25 cellular contexts compared by ENCODE assay signal in genomic region chr17:14346801-14347200, GRCh38.
"Had no signal": no experiment of that assay in that cellular context is flagged by ENCODE, and none has a peak within 500 bp of the region (broad histone marks: within the 10 kb centered on the region; RNA-seq: fewer than 3 reads in every experiment).

No MANE protein-coding gene starts in this region.

- H3K4me1 ChIP-seq: stomach, thyroid gland had no signal

- H3K4me1 Mint-ChIP-seq: activated naive CD8-positive, alpha-beta T cell treated with anti-CD3 and anti-CD28 coated beads, Interleukin-2, amount 10 ng/mL, durations not matched to agents 7 days and 5 days had no signal

- H3K27ac Mint-ChIP-seq: activated naive CD8-positive, alpha-beta T cell treated with anti-CD3 and anti-CD28 coated beads, Interleukin-2, amount 10 ng/mL, durations not matched to agents 7 days and 5 days; natural killer cell treated with Interleukin-12 subunit alpha and Interleukin-12 subunit beta and Interleukin-15 and Interleukin-18, amount 100 ng/mL, for 72 hours; progenitor cell of endocrine pancreas had no signal

- ATAC-seq: esophagus mucosa; heart left ventricle; natural killer cell treated with Interleukin-12 subunit alpha and Interleukin-12 subunit beta and Interleukin-15 and Interleukin-18, amount 100 ng/mL, for 72 hours; sciatic nerve; SK-N-SH treated with all-trans-retinoic acid at 6 μM for 48 hours had no signal

- H3K9me3 ChIP-seq: heart left ventricle, neutrophil, ovary, stomach, thyroid gland, upper lobe of left lung had no signal

- H3K9me3 Mint-ChIP-seq: activated naive CD8-positive, alpha-beta T cell treated with anti-CD3 and anti-CD28 coated beads, Interleukin-2, amount 10 ng/mL, durations not matched to agents 7 days and 5 days; natural killer cell treated with Interleukin-12 subunit alpha and Interleukin-12 subunit beta and Interleukin-15 and Interleukin-18, amount 100 ng/mL, for 72 hours had no signal

- DNase-seq: activated CD4-positive, alpha-beta T cell treated with anti-CD3 and anti-CD28 coated beads for 4 hours; activated CD4-positive, alpha-beta T cell treated with anti-CD3 and anti-CD28 coated beads, Interleukin-2, amount 50 U/mL, for 4 hours; activated CD8-positive, alpha-beta memory T cell treated with anti-CD3 and anti-CD28 coated beads, Interleukin-2, amount 50 U/mL, for 4 hours; activated naive CD4-positive, alpha-beta T cell; activated naive CD8-positive, alpha-beta T cell treated with anti-CD3 and anti-CD28 coated beads, Interleukin-2, amount 10 ng/mL, durations not matched to agents 7 days and 5 days; activated T-cell treated with anti-CD3 and anti-CD28 coated beads, Interleukin-2, amount 50 U/mL, for 48 hours; brain microvascular endothelial cell; caudate nucleus; foreskin fibroblast; heart left ventricle; midbrain; ovary; retina; stimulated activated CD4-positive, alpha-beta T cell treated with anti-CD3 and anti-CD28 coated beads, Interleukin-12 subunit alpha, Interleukin-12 subunit beta, amount 100 ng/mL, for 4 hours; stimulated activated CD4-positive, alpha-beta T cell treated with anti-CD3 and anti-CD28 coated beads, Interleukin-4, amount 100 ng/mL, for 1 hour; stomach; thyroid gland; upper lobe of left lung had no signal

- H3K4me3 ChIP-seq: heart left ventricle, ovary, skin epidermis, stomach, thyroid gland, upper lobe of left lung had no signal

- H3K36me3 ChIP-seq: ovary, stomach, thyroid gland, upper lobe of left lung had no signal

- H3K27me3 ChIP-seq: brain microvascular endothelial cell, heart left ventricle, neutrophil, ovary, stomach, thyroid gland, upper lobe of left lung had no signal

- H3K27me3 Mint-ChIP-seq: activated naive CD8-positive, alpha-beta T cell treated with anti-CD3 and anti-CD28 coated beads, Interleukin-2, amount 10 ng/mL, durations not matched to agents 7 days and 5 days; natural killer cell treated with Interleukin-12 subunit alpha and Interleukin-12 subunit beta and Interleukin-15 and Interleukin-18, amount 100 ng/mL, for 72 hours; progenitor cell of endocrine pancreas had no signal

- H3K4me3 Mint-ChIP-seq: activated naive CD8-positive, alpha-beta T cell treated with anti-CD3 and anti-CD28 coated beads, Interleukin-2, amount 10 ng/mL, durations not matched to agents 7 days and 5 days; natural killer cell treated with Interleukin-12 subunit alpha and Interleukin-12 subunit beta and Interleukin-15 and Interleukin-18, amount 100 ng/mL, for 72 hours had no signal

- H3K27ac ChIP-seq: brain microvascular endothelial cell, heart left ventricle, neutrophil, ovary, skin epidermis, stomach, thyroid gland, upper lobe of left lung had no signal
